Comparison of ENCODE assay signal across 9 cellular contexts in the genomic region with DNA sequence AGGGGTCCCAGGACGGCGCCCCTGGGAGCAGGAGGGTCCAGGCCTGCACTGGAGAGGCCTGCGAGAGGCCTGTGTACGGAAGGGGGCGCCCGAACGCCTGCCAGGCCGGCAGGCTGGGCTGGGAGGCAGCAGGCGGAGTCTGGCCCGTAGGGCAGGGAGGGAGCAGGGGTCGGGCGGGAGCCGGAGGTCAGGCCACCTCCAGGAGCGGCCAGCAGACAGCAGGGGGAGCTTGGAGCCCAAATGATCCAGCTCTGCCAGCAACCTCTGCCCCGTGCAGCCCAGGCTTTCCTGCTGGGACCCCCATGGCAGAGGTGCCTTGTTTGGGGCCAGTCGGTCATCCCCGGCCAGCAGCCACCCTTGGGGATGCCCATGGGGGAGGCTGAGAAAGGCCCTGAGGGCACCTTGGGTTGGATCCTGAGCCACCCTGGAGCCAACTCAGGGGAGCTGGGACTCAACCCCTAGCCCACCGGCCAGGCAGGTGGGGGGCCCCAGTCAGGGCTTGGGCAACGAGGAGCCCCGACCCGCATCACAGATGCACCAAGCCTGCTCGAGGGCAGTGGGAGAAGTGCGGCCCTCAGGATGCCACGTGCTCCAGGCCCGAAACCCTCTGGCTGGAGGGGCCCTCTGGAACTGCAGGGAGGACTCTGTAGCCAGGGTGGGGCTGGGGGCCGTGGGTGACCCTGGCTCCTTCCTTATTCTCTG. TPM values are rescaled to one million over a fixed set of nuclear protein-coding genes. Genes with fewer than 3 reads are reported as not detected.
DNase-seq lines count a peak whose midpoint lies in the region; ATAC-seq and TF ChIP-seq lines count a peak whose summit lies in the region.
"Had no signal": no experiment of that assay in that cellular context is flagged by ENCODE, and none has a peak within 500 bp of the region (broad histone marks: within the 10 kb centered on the region; RNA-seq: fewer than 3 reads in every experiment).

No MANE protein-coding gene starts in this region.

- H2AK9ac ChIP-seq in IMR-90 (replicated peaks; ENCODE audit: low read depth, low read length, poor library complexity), result no peak overlapping the region

- H2BK20ac ChIP-seq in IMR-90 (ENCODE audit: low read depth, low read length), result no peak overlapping the region

- no peaks in the 10 kb centered on the region for H3K79me1 ChIP-seq in IMR-90 (ENCODE audit: low read depth in 1 of 2, low read length in 2 of 2)

- TF ChIP-seq POLR2A in IMR-90 (IDR thresholded peaks at IDR 0.05; ENCODE audit: low read depth, low read length) (no peak), body of pancreas (IDR thresholded peaks at IDR 0.05) (no peak), sigmoid colon (IDR thresholded peaks at IDR 0.05) (no peak)

- H2AK5ac ChIP-seq in IMR-90 (ENCODE audit: low read depth, low read length), result no peak overlapping the region

- no peak for ATAC-seq in IMR-90 (ENCODE audit: low read depth)
- peak; percentile 49 for ATAC-seq in body of pancreas
- ATAC-seq in memory B cell (ENCODE audit: low read depth), result peak; percentile 50

- H2BK120ac ChIP-seq in IMR-90 (ENCODE audit: low read depth, low read length), result no peak overlapping the region

- TF ChIP-seq EP300 in sigmoid colon (IDR thresholded peaks at IDR 0.05), result no peak

- H3K4ac ChIP-seq in IMR-90 (ENCODE audit: low read depth, low read length), result no peak overlapping the region

- H4K20me1 ChIP-seq in IMR-90 (ENCODE audit: insufficient read depth, low read length), result no peaks in the 10 kb centered on the region

- H3K9me3 Mint-ChIP-seq in memory B cell, result peaks cover 4% of the 10 kb centered on the region

- CTCF ChIA-PET in IMR-90 (lab: Yijun Ruan, JAX), result no interaction called here

- no peak overlapping the region for H2AFZ ChIP-seq in IMR-90 (replicated peaks; ENCODE audit: low read length, poor library complexity)

- no peak overlapping the region for H3K27ac Mint-ChIP-seq in memory B cell

- H3K27ac ChIP-seq in IMR-90 (ENCODE audit: insufficient read depth, low read length) (no peak overlapping the region), body of pancreas (no peak overlapping the region), sigmoid colon (no peak overlapping the region)
- H3K27ac ChIP-seq in effector memory CD4-positive, alpha-beta T cell (ENCODE audit: insufficient read depth, low read length, poor library complexity, severe bottlenecking), result no peak overlapping the region

- WGBS in IMR-90 (ENCODE audit: extremely low coverage in 2 of 2, insufficient read length in 1 of 2), 2 experiments, result 76% methylated on average over 9 of the region's 26 CpGs; no CpG with 5 or more reads in 1 of the 2 experiments
- WGBS in body of pancreas, 2 donors, result 30 to 33% methylated on average over 9 to 21 of the region's 26 CpGs
- 35 to 61% methylated on average over 26 of the region's 26 CpGs for WGBS in sigmoid colon, 2 donors

- H3K4me1 ChIP-seq in IMR-90 (ENCODE audit: control insufficient read depth, insufficient read depth, low read length) (peaks cover 13% of the 10 kb centered on the region), body of pancreas (peaks cover 53% of the 10 kb centered on the region), sigmoid colon (peaks cover 0 to 15% (median 13%) of the 10 kb centered on the region in 4 donors)
- H3K4me1 ChIP-seq in effector memory CD4-positive, alpha-beta T cell (ENCODE audit: control insufficient read depth, insufficient read depth, low read length, poor library complexity, severe bottlenecking), result no peaks in the 10 kb centered on the region

- no peaks in the 10 kb centered on the region for H3K36me3 Mint-ChIP-seq in memory B cell

- H3K4me3 ChIP-seq in IMR-90 (ENCODE audit: insufficient read depth, low read depth, low read length) (no peak overlapping the region), body of pancreas (no peak overlapping the region), sigmoid colon (no peak overlapping the region)
- H3K4me3 ChIP-seq in effector memory CD4-positive, alpha-beta T cell (ENCODE audit: insufficient read depth, low read depth, low read length, poor library complexity, severe bottlenecking), result no peak overlapping the region

- H3K14ac ChIP-seq in IMR-90 (replicated peaks; ENCODE audit: low read depth, low read length), result no peak overlapping the region

- peaks cover 24% of the 10 kb centered on the region for H3K27me3 Mint-ChIP-seq in memory B cell

- H3K4me2 ChIP-seq in IMR-90 (ENCODE audit: low read depth, low read length), result no peak overlapping the region

- no peak overlapping the region for H3K9ac ChIP-seq in IMR-90 (ENCODE audit: low read depth, low read length)

- POLR2A ChIA-PET in IMR-90 (lab: Charles Lee; ENCODE audit: unreplicated experiment), result no interaction called here

- no TSS peak for BruUV-seq in IMR-90 (replicated peaks; lab: Mats Ljungman, UMichigan)

- H3K23ac ChIP-seq in IMR-90 (ENCODE audit: low read depth, low read length), result no peak overlapping the region

- H4K8ac ChIP-seq in IMR-90 (ENCODE audit: low read depth in 2 of 2, low read length in 2 of 2), result no peak overlapping the region

- H3K4me3 Mint-ChIP-seq in memory B cell, result no peak overlapping the region

- dilution Hi-C loops in IMR-90 (cut with HindIII; ENCODE audit: low sequenced_read_pairs, unreplicated experiment), result no loop called here

- no peaks in the 10 kb centered on the region for H3K9me1 ChIP-seq in IMR-90 (ENCODE audit: insufficient read depth, low read length)

- TF ChIP-seq CTCF in IMR-90 (conservative IDR thresholded peaks at IDR 0.05; ENCODE audit: low read depth, low read length) (0 out of 2 replicates have a peak, but pooled peaks have one; percentile 23), body of pancreas (IDR thresholded peaks at IDR 0.05) (peak; percentile 55 to 76 (median 62)), sigmoid colon (IDR thresholded peaks at IDR 0.05) (no peak)

- intact Hi-C loops in IMR-90 (cut with micrococcal nuclease), result loop anchor here (5.0 kb wide), 1 partner anchor 173 kb away; no protein-coding TSS in a partner anchor
- intact Hi-C loops in body of pancreas (cut with DNase I), result loop anchor here (5.0 kb wide), 1 partner anchor 52 kb away; no protein-coding TSS in a partner anchor
- intact Hi-C loops in sigmoid colon (cut with DNase I), result no loop called here

- H2BK5ac ChIP-seq in IMR-90 (ENCODE audit: low read depth, low read length, poor library complexity, severe bottlenecking), result no peak overlapping the region

- H3K36me3 ChIP-seq in IMR-90 (ENCODE audit: control insufficient read depth, insufficient read depth, low read length), result no peaks in the 10 kb centered on the region
- no peaks in the 10 kb centered on the region for H3K36me3 ChIP-seq in body of pancreas (replicated peaks in 1 of 2; ENCODE audit: insufficient read depth in 1 of 2, low read depth in 2 of 2)
- no peaks in the 10 kb centered on the region for H3K36me3 ChIP-seq in effector memory CD4-positive, alpha-beta T cell (ENCODE audit: control insufficient read depth, insufficient read depth, low read length)
- H3K36me3 ChIP-seq in sigmoid colon, result no peaks in the 10 kb centered on the region

- H3K56ac ChIP-seq in IMR-90 (ENCODE audit: extremely low read depth, insufficient read depth, low read length), result no peak overlapping the region

- peaks cover 5% of the 10 kb centered on the region; the same call in 1 of the 2 replicates for H3K27me3 ChIP-seq in IMR-90 (ENCODE audit: control insufficient read depth, insufficient read depth, low read length)
- no peaks in the 10 kb centered on the region for H3K27me3 ChIP-seq in body of pancreas
- H3K27me3 ChIP-seq in effector memory CD4-positive, alpha-beta T cell (replicated peaks; ENCODE audit: control insufficient read depth, insufficient read depth, low read length, poor library complexity, severe bottlenecking), result no peaks in the 10 kb centered on the region
- H3K27me3 ChIP-seq in sigmoid colon, result peaks cover 0 to 3% (median 0%) of the 10 kb centered on the region in 3 donors

- no peak overlapping the region for H4K91ac ChIP-seq in IMR-90 (ENCODE audit: insufficient read depth, low read depth, low read length)

- no peak overlapping the region for H2BK15ac ChIP-seq in IMR-90 (ENCODE audit: low read depth, low read length)

- TF ChIP-seq RAD21 in IMR-90 (IDR thresholded peaks at IDR 0.05; ENCODE audit: low read length), result no peak

- H4K5ac ChIP-seq in IMR-90 (ENCODE audit: low read depth, low read length), result no peak overlapping the region

- H3K9me3 ChIP-seq in IMR-90 (ENCODE audit: control insufficient read depth, insufficient read depth, low read length) (no peaks in the 10 kb centered on the region), body of pancreas (no peaks in the 10 kb centered on the region), sigmoid colon (no peaks in the 10 kb centered on the region)
- H3K9me3 ChIP-seq in effector memory CD4-positive, alpha-beta T cell (ENCODE audit: control insufficient read depth, low read length), result no peaks in the 10 kb centered on the region

- H3K18ac ChIP-seq in IMR-90 (ENCODE audit: low read depth, low read length), result no peak overlapping the region

- in situ Hi-C loops in IMR-90 (cut with MboI; ENCODE audit: low sequenced_read_pairs), result no loop called here

- peaks cover 2% of the 10 kb centered on the region for H3K4me1 Mint-ChIP-seq in memory B cell

- DNase-seq in CMK (ENCODE audit: low read depth), result peak; percentile 49
- DNase-seq in IMR-90, result no peak
- DNase-seq in body of pancreas, result peak; percentile 72 to 80 (median 75)
- peak in 1 of 2 donors; percentile 20 for DNase-seq in memory B cell (ENCODE audit: low spot score in 2 of 2)
- DNase-seq in effector memory CD4-positive, alpha-beta T cell, result no peak
- DNase-seq in middle frontal gyrus (ENCODE audit: extremely low spot score, low spot score), result no peak
- no peak for DNase-seq in activated T-cell treated with anti-CD3 and anti-CD28 coated beads for 4 hours
- DNase-seq in sigmoid colon, result no peak
- DNase-seq: NCI-H748 treated with DMSO at 0.1 percent for 48 hours had no signal

RNA-seq across cellular contexts. Expression of a gene that starts 9.6 kb away (rescaled TPM):
- total RNA-seq in IMR-90 (2012; rRNA removed), result not detected in 2 replicates
- not detected in 2 replicates for polyA plus RNA-seq in IMR-90 (2012; rRNA removed)
- not detected in 2 replicates for polyA plus RNA-seq in IMR-90 (2012; cell fraction: cytosol; rRNA removed)
- polyA plus RNA-seq in IMR-90 (2012; cell fraction: nucleus; rRNA removed; ENCODE audit: low replicate concordance), result 0.32 TPM in 1 of 2 replicates, not detected in the other
- total RNA-seq in body of pancreas, result 10 to 100 TPM in 1 of 2 donors, 1 to 10 TPM in 1; 6.0 to 32.6 TPM
- not detected for total RNA-seq in sigmoid colon
- polyA plus RNA-seq in sigmoid colon, result 1 to 10 TPM in 2 of 3 donors, not detected in 1; 1.8 to 5.4 TPM

RNA-seq across cellular contexts. Expression of a gene that starts 13.6 kb away (rescaled TPM):
- total RNA-seq in IMR-90 (2012; rRNA removed), result not detected in 2 replicates
- not detected in 2 replicates for polyA plus RNA-seq in IMR-90 (2012; rRNA removed)
- polyA plus RNA-seq in IMR-90 (2012; cell fraction: cytosol; rRNA removed), result not detected in 2 replicates
- 0.25 TPM in 1 of 2 replicates, not detected in the other for polyA plus RNA-seq in IMR-90 (2012; cell fraction: nucleus; rRNA removed; ENCODE audit: low replicate concordance)
- 1 to 10 TPM; 3.4 to 3.6 TPM for total RNA-seq in body of pancreas
- total RNA-seq in sigmoid colon, result not detected
- 1 to 10 TPM in 2 of 3 donors, not detected in 1; 1.7 to 2.4 TPM for polyA plus RNA-seq in sigmoid colon

RNA-seq across cellular contexts. Expression of a gene that starts 27.7 kb away (rescaled TPM):
- not detected in 2 replicates for total RNA-seq in IMR-90 (2012; rRNA removed)
- polyA plus RNA-seq in IMR-90 (2012; rRNA removed), result 0.11 TPM in 1 of 2 replicates, not detected in the other
- polyA plus RNA-seq in IMR-90 (2012; cell fraction: cytosol; rRNA removed), result 0.04 and 0.13 TPM in 2 replicates
- polyA plus RNA-seq in IMR-90 (2012; cell fraction: nucleus; rRNA removed; ENCODE audit: low replicate concordance), result 0.48 TPM in 1 of 2 replicates, not detected in the other
- total RNA-seq in body of pancreas, result 10 to 100 TPM in 1 of 2 donors, 1 to 10 TPM in 1; 9.9 to 11.5 TPM
- 10 to 100 TPM in 2 of 4 donors, 1 to 10 TPM in 2; 8.7 to 32.7 (median 12.4) TPM for total RNA-seq in sigmoid colon
- polyA plus RNA-seq in sigmoid colon, result 10 to 100 TPM; 46.0 to 80.2 (median 55.9) TPM

Comparison
In these comparisons a context has a peak if more than half of its experiments do, and no peak if none do; other contexts are left out.
1. DNase-seq: peak in CMK (single experiment) and body of pancreas (4 of 4); none in IMR-90 (single experiment), effector memory CD4-positive, alpha-beta T cell (0 of 3), middle frontal gyrus (single experiment), activated T-cell treated with anti-CD3 and anti-CD28 coated beads for 4 hours (single experiment) and sigmoid colon (single experiment).
2. CTCF ChIP-seq: peak in IMR-90 (single experiment) and body of pancreas (7 of 7); none in sigmoid colon (0 of 4).